Comparison of ENCODE assay signal across 8 cellular contexts in genomic region chr4:9532134-9532862, GRCh38.
DNase-seq lines count a peak whose midpoint lies in the region; ATAC-seq and TF ChIP-seq lines count a peak whose summit lies in the region.
"Not testable (repeated sequence)": the region's sequence is repeated elsewhere in the genome, so short reads cannot be mapped to it uniquely, and the experiment has no call there.

No MANE protein-coding gene starts in this region.

- intact Hi-C loops in CD8-positive, alpha-beta T cell (cut with DNase I, micrococcal nuclease), result loop anchor here (1.0 to 10.0 kb wide), 3 partner anchors 127 to 486 kb away; no protein-coding TSS in a partner anchor
- intact Hi-C loops in activated CD4-positive, alpha-beta T cell treated with anti-CD3 and anti-CD28 coated beads, Interleukin-2, amount 10 ng/mL, durations not matched to agents 24 days and 14 days (cut with micrococcal nuclease), result loop anchor here (1.0 kb wide), 1 partner anchor 127 kb away; no protein-coding TSS in a partner anchor

- in situ Hi-C loops in brain microvascular endothelial cell (cut with HindIII; ENCODE audit: low pct_ligation_motif_present, low sequenced_read_pairs), result not testable (repeated sequence)

- not testable (repeated sequence) for H3K9me3 Mint-ChIP-seq in CD8-positive, alpha-beta T cell; activated CD4-positive, alpha-beta T cell treated with anti-CD3 and anti-CD28 coated beads, Interleukin-2, amount 10 ng/mL, durations not matched to agents 24 days and 14 days

- not testable (repeated sequence) for H3K9me3 ChIP-seq in CD8-positive, alpha-beta T cell (ENCODE audit: low read length); right atrium auricular region; neutrophil

- CTCF ChIA-PET in CD8-positive, alpha-beta T cell (lab: Charles Lee), result interaction anchor here (0.6 to 1.4 kb wide), 10 partner anchors 66 to 872 kb away, joined by 3 to 9 read pairs (median 3); no protein-coding TSS in a partner anchor

- peak; percentile 54 for ATAC-seq in CD8-positive, alpha-beta T cell

- not testable (repeated sequence) for H3K4me1 Mint-ChIP-seq in CD8-positive, alpha-beta T cell (ENCODE audit: low read depth); activated CD4-positive, alpha-beta T cell treated with anti-CD3 and anti-CD28 coated beads, Interleukin-2, amount 10 ng/mL, durations not matched to agents 24 days and 14 days

- DNase-seq in CD8-positive, alpha-beta T cell, result peak; percentile 46 to 85 (median 59)
- DNase-seq in HT-29 (ENCODE audit: low spot score), result peak; percentile 55
- DNase-seq in NCI-H526 treated with DMSO at 0.1 percent for 48 hours (lab: John Stamatoyannopoulos, UW), result peak; percentile 11
- DNase-seq in activated CD4-positive, alpha-beta T cell treated with anti-CD3 and anti-CD28 coated beads, Interleukin-2, amount 10 ng/mL, durations not matched to agents 24 days and 14 days, result peak; percentile 91
- DNase-seq in brain microvascular endothelial cell, result peak; percentile 41
- peak; percentile 69 for DNase-seq in right atrium auricular region (ENCODE audit: low spot score)
- DNase-seq in stimulated activated CD8-positive, alpha-beta memory T cell treated with anti-CD3 and anti-CD28 coated beads, Interleukin-4, amount 100 ng/mL, for 24 hours (ENCODE audit: low read depth), result peak; percentile 63

- TF ChIP-seq CTCF in CD8-positive, alpha-beta T cell (IDR thresholded peaks at IDR 0.05), result peak; percentile 79
- TF ChIP-seq CTCF in brain microvascular endothelial cell (IDR thresholded peaks at IDR 0.05; ENCODE audit: low read depth, low read length, missing control alignments), result not testable (repeated sequence)
- TF ChIP-seq CTCF in right atrium auricular region (IDR thresholded peaks at IDR 0.05) (peak; percentile 94 to 98), neutrophil (IDR thresholded peaks at IDR 0.05) (peak; percentile 82)

- H3K27ac ChIP-seq in CD8-positive, alpha-beta T cell (ENCODE audit: low read depth, low read length); brain microvascular endothelial cell; right atrium auricular region; neutrophil: not testable (repeated sequence)

- not testable (repeated sequence) for H3K27ac Mint-ChIP-seq in CD8-positive, alpha-beta T cell; activated CD4-positive, alpha-beta T cell treated with anti-CD3 and anti-CD28 coated beads, Interleukin-2, amount 10 ng/mL, durations not matched to agents 24 days and 14 days

- H3K4me3 ChIP-seq in CD8-positive, alpha-beta T cell (ENCODE audit: low read depth, low read length), result peak overlapping the region; percentile 65
- peak overlapping the region; percentile 42 for H3K4me3 ChIP-seq in brain microvascular endothelial cell (ENCODE audit: low read depth, low read length)
- peak overlapping the region; percentile 43 to 57 for H3K4me3 ChIP-seq in right atrium auricular region
- peak overlapping the region; percentile 17 to 59 for H3K4me3 ChIP-seq in neutrophil (ENCODE audit: low read depth in 1 of 2, low read length in 1 of 2)

- not testable (repeated sequence) for H3K36me3 ChIP-seq in CD8-positive, alpha-beta T cell (ENCODE audit: insufficient read depth, low read length); brain microvascular endothelial cell (replicated peaks); right atrium auricular region; neutrophil

- POLR2A ChIA-PET in CD8-positive, alpha-beta T cell (lab: Charles Lee), result not testable (repeated sequence)

- H3K27me3 Mint-ChIP-seq in CD8-positive, alpha-beta T cell (ENCODE audit: low read depth), result peaks cover 31% of the 10 kb centered on the region
- peaks cover 35% of the 10 kb centered on the region for H3K27me3 Mint-ChIP-seq in activated CD4-positive, alpha-beta T cell treated with anti-CD3 and anti-CD28 coated beads, Interleukin-2, amount 10 ng/mL, durations not matched to agents 24 days and 14 days

- H3K27me3 ChIP-seq in CD8-positive, alpha-beta T cell (ENCODE audit: insufficient read depth, low read length); brain microvascular endothelial cell (replicated peaks); right atrium auricular region: not testable (repeated sequence)
- peaks cover 50% of the 10 kb centered on the region for H3K27me3 ChIP-seq in neutrophil

- not testable (repeated sequence) for H3K4me1 ChIP-seq in CD8-positive, alpha-beta T cell (ENCODE audit: insufficient read depth, low read length); right atrium auricular region
- peaks cover 0 to 10% of the 10 kb centered on the region in 2 experiments for H3K4me1 ChIP-seq in neutrophil (ENCODE audit: control insufficient read depth in 1 of 2, insufficient read depth in 1 of 2, low read depth in 1 of 2, low read length in 1 of 2)

- H3K4me3 Mint-ChIP-seq in CD8-positive, alpha-beta T cell, result peak overlapping the region; percentile 74
- peak overlapping the region; percentile 70 for H3K4me3 Mint-ChIP-seq in activated CD4-positive, alpha-beta T cell treated with anti-CD3 and anti-CD28 coated beads, Interleukin-2, amount 10 ng/mL, durations not matched to agents 24 days and 14 days

- H3K36me3 Mint-ChIP-seq in CD8-positive, alpha-beta T cell; activated CD4-positive, alpha-beta T cell treated with anti-CD3 and anti-CD28 coated beads, Interleukin-2, amount 10 ng/mL, durations not matched to agents 24 days and 14 days (ENCODE audit: low read depth): not testable (repeated sequence)

Comparison
In these comparisons a context has a peak if more than half of its experiments do, and no peak if none do; other contexts are left out.
1. DNase-seq: peak in every context shown above with its lines; median percentile 91 in activated CD4-positive, alpha-beta T cell treated with anti-CD3 and anti-CD28 coated beads, Interleukin-2, amount 10 ng/mL, durations not matched to agents 24 days and 14 days; 69 in right atrium auricular region; 63 in stimulated activated CD8-positive, alpha-beta memory T cell treated with anti-CD3 and anti-CD28 coated beads, Interleukin-4, amount 100 ng/mL, for 24 hours; 59 in CD8-positive, alpha-beta T cell; 55 in HT-29; 41 in brain microvascular endothelial cell; 11 in NCI-H526 treated with DMSO at 0.1 percent for 48 hours.